9 cellular contexts compared by ENCODE assay signal in the genomic region with DNA sequence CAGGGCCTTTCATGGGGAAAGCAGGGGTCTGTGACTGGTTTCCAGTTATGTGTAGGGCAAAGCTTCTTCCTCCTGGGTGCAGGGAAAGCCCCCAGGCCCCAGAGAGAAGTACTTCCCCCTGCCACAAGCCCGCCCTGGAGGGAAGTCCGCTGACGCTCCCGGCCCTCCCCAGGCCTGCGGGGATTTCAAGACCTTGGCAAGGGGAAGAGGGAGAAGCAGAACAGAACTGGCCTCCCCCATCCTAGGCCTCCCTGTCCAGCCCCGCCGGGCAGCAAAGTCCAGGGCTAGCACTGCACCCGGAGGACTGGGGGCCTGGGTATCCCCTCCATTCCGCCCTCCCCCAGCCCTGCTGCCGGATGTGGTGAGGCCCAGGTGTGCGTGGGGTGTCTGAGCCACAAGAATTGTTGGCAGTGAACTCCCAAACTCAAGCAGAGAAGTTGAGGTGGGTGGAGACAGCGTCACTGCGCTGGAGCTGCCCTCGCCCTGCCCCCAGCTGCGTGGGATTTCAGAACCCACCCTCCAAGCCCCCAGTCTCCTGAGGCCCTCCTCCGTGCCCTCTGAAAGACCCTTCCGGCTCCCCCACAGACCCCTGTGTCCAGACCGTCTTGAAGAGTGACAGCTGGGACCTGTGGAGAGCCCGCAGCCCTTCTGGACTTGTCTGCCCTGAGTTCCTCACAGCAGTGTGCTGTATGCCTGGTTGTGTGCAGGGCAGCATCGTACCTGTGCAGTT. TPM values are rescaled to one million over a fixed set of nuclear protein-coding genes. Genes with fewer than 3 reads are reported as not detected.
DNase-seq lines count a peak whose midpoint lies in the region; ATAC-seq, FAIRE-seq and TF ChIP-seq lines count a peak whose summit lies in the region.
"Had no signal": no experiment of that assay in that cellular context is flagged by ENCODE, and none has a peak within 500 bp of the region (broad histone marks: within the 10 kb centered on the region; RNA-seq: fewer than 3 reads in every experiment).

No MANE protein-coding gene starts in this region.

- no peak overlapping the region for H3K27ac Mint-ChIP-seq in WTC11
- H3K27ac Mint-ChIP-seq in endothelial cell (ENCODE audit: unreplicated experiment): no peak overlapping the region

- H3K9me3 ChIP-seq in OCI-LY7 (ENCODE audit: low read length) (no peaks in the 10 kb centered on the region), kidney (ENCODE audit: control insufficient read depth in 1 of 2, low read length in 2 of 2) (no peaks in the 10 kb centered on the region)

- H3K9ac ChIP-seq in kidney (ENCODE audit: low read length in 2 of 2): peak overlapping the region in 1 of 2 donors; percentile 15

- H3K4me1 ChIP-seq in OCI-LY7 (ENCODE audit: insufficient read depth, low read length, poor library complexity, severe bottlenecking) (peaks cover 78% of the 10 kb centered on the region), kidney (ENCODE audit: control insufficient read depth in 1 of 2, insufficient read depth in 1 of 2, low read depth in 1 of 2, low read length in 2 of 2) (peaks cover 5 to 9% of the 10 kb centered on the region in 2 donors)

- no peak for DNase-seq in GM12864 (ENCODE audit: low read depth)
- DNase-seq in OCI-LY7 (ENCODE audit: low spot score): peak; percentile 92
- peak; percentile 83 for DNase-seq in activated T-helper 9 cell treated with anti-CD3 and anti-CD28 coated beads, Interleukin-2, amount 50 U/mL, for 16 hours (ENCODE audit: low read depth)
- peak; percentile 86 for DNase-seq in kidney
- peak; percentile 76 to 88 (median 83) for DNase-seq in stimulated activated CD4-positive, alpha-beta T cell treated with anti-CD3 and anti-CD28 coated beads, TNF-alpha, amount 100 ng/mL, for 48 hours (ENCODE audit: low read depth in 3 of 3)
- no peak for DNase-seq in WTC11 (ENCODE audit: low spot score)
- no peak for DNase-seq in endothelial cell (ENCODE audit: low spot score)

- FAIRE-seq in kidney (lab: Jason Lieb, UNC): no peak

- peak overlapping the region; percentile 97 for H3K27ac ChIP-seq in OCI-LY7 (ENCODE audit: low read depth, low read length, poor library complexity, severe bottlenecking)
- H3K27ac ChIP-seq in kidney (ENCODE audit: low read depth in 2 of 2, low read length in 2 of 2): peak overlapping the region; percentile 51 to 57

- peaks cover 27% of the 10 kb centered on the region for H3K4me1 Mint-ChIP-seq in WTC11
- H3K4me1 Mint-ChIP-seq in endothelial cell (ENCODE audit: unreplicated experiment): peaks cover 9% of the 10 kb centered on the region

- H3K27me3 Mint-ChIP-seq in WTC11 (ENCODE audit: low read depth) (peaks cover 35% of the 10 kb centered on the region), endothelial cell (ENCODE audit: unreplicated experiment) (peaks cover 18% of the 10 kb centered on the region)

- peaks cover 29% of the 10 kb centered on the region for H3K79me2 ChIP-seq in OCI-LY7 (ENCODE audit: insufficient read depth, low read depth, low read length)

- no peak overlapping the region for H2AFZ ChIP-seq in OCI-LY7 (ENCODE audit: low read length)

- H3K36me3 Mint-ChIP-seq in WTC11 (no peaks in the 10 kb centered on the region), endothelial cell (ENCODE audit: low read depth, unreplicated experiment) (no peaks in the 10 kb centered on the region)

- ATAC-seq in HG02571 (IDR thresholded peaks at IDR 0.05; ENCODE audit: unreplicated experiment): peak; percentile 32
- ATAC-seq in WTC11: no peak

- intact Hi-C loops in OCI-LY7 (cut with micrococcal nuclease; ENCODE audit: unreplicated experiment) (loop anchor here (1.0 kb wide), 1 partner anchor 17 kb away; no protein-coding TSS in a partner anchor), kidney (cut with DNase I) (no loop called here)

- H3K36me3 ChIP-seq in OCI-LY7 (ENCODE audit: insufficient read depth, low read length) (peaks cover 33% of the 10 kb centered on the region), kidney (ENCODE audit: control insufficient read depth in 1 of 2, insufficient read depth in 2 of 2, low read length in 2 of 2) (no peaks in the 10 kb centered on the region)

- CTCF ChIA-PET in OCI-LY7 (lab: Charles Lee; ENCODE audit: unreplicated experiment) (interaction anchor here (1.0 to 3.2 kb wide), 3 partner anchors 12 to 28 kb away, joined by 6 to 18 read pairs (median 9); no protein-coding TSS in a partner anchor), WTC11 (lab: Charles Lee) (interaction anchor here (1.3 to 4.9 kb wide), 6 partner anchors 8 to 124 kb away, joined by 3 to 33 read pairs (median 10); a partner anchor contains a TSS)

- POLR2A ChIA-PET in OCI-LY7 (lab: Charles Lee) (interaction anchor here (0.6 to 3.1 kb wide), 7 partner anchors 9 to 62 kb away, joined by 3 to 10 read pairs (median 6); no protein-coding TSS in a partner anchor), WTC11 (lab: Charles Lee) (no interaction called here)

- H3K4me3 Mint-ChIP-seq in WTC11: no peak overlapping the region; the same call in 1 of the 2 replicates
- H3K4me3 Mint-ChIP-seq in endothelial cell (ENCODE audit: unreplicated experiment): no peak overlapping the region

- TF ChIP-seq CTCF in GM12864 (IDR thresholded peaks at IDR 0.05; ENCODE audit: low read depth, low read length, missing control alignments) (no peak), OCI-LY7 (conservative IDR thresholded peaks at IDR 0.05; ENCODE audit: low read length) (no peak), kidney (IDR thresholded peaks at IDR 0.05; ENCODE audit: borderline replicate concordance, extremely low read depth, insufficient read depth) (no peak), WTC11 (IDR thresholded peaks at IDR 0.05) (no peak), endothelial cell (IDR thresholded peaks at IDR 0.05; ENCODE audit: unreplicated experiment) (no peak)

- H3K9me3 Mint-ChIP-seq in WTC11 (no peaks in the 10 kb centered on the region), endothelial cell (ENCODE audit: unreplicated experiment) (no peaks in the 10 kb centered on the region)

- no peaks in the 10 kb centered on the region for H4K20me1 ChIP-seq in OCI-LY7 (ENCODE audit: insufficient read depth, low read length)

- peak overlapping the region; percentile 68 for H3K4me3 ChIP-seq in GM12864 (ENCODE audit: low read depth, low read length)
- H3K4me3 ChIP-seq in OCI-LY7 (ENCODE audit: low read depth, low read length, poor library complexity, severe bottlenecking): peak overlapping the region; percentile 97
- no peak overlapping the region for H3K4me3 ChIP-seq in kidney (ENCODE audit: low read length in 2 of 2)

- peak overlapping the region; percentile 98 for H3K4me2 ChIP-seq in OCI-LY7 (ENCODE audit: low read length)

- no TSS peak for BruUV-seq in OCI-LY7 (replicated peaks; lab: Mats Ljungman, UMichigan)

- H3K9me2 ChIP-seq in OCI-LY7 (ENCODE audit: insufficient read depth, low read length): no peaks in the 10 kb centered on the region

TF ChIP-seq in WTC11, 78 proteins besides CTCF, POLR2A, EP300 and RAD21 (continues in another document):
- TF ChIP-seq FOXJ3 (CRISPR knock-in tag; IDR thresholded peaks at IDR 0.05; ENCODE audit: borderline replicate concordance): no peak
- TF ChIP-seq FOXK1 (CRISPR knock-in tag; IDR thresholded peaks at IDR 0.05): no peak
- TF ChIP-seq, protein P1, sequence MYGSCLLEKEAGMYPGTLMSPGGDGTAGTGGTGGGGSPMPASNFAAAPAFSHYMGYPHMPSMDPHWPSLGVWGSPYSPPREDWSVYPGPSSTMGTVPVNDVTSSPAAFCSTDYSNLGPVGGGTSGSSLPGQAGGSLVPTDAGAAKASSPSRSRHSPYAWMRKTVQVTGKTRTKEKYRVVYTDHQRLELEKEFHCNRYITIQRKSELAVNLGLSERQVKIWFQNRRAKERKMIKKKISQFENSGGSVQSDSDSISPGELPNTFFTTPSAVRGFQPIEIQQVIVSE (CRISPR knock-in tag; IDR thresholded peaks at IDR 0.05; ENCODE audit: borderline replicate concordance): no peak
- TF ChIP-seq, protein P2, sequence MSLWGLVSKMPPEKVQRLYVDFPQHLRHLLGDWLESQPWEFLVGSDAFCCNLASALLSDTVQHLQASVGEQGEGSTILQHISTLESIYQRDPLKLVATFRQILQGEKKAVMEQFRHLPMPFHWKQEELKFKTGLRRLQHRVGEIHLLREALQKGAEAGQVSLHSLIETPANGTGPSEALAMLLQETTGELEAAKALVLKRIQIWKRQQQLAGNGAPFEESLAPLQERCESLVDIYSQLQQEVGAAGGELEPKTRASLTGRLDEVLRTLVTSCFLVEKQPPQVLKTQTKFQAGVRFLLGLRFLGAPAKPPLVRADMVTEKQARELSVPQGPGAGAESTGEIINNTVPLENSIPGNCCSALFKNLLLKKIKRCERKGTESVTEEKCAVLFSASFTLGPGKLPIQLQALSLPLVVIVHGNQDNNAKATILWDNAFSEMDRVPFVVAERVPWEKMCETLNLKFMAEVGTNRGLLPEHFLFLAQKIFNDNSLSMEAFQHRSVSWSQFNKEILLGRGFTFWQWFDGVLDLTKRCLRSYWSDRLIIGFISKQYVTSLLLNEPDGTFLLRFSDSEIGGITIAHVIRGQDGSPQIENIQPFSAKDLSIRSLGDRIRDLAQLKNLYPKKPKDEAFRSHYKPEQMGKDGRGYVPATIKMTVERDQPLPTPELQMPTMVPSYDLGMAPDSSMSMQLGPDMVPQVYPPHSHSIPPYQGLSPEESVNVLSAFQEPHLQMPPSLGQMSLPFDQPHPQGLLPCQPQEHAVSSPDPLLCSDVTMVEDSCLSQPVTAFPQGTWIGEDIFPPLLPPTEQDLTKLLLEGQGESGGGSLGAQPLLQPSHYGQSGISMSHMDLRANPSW (CRISPR knock-in tag; conservative IDR thresholded peaks at IDR 0.05; ENCODE audit: low read depth): no peak
- TF ChIP-seq, protein P3, sequence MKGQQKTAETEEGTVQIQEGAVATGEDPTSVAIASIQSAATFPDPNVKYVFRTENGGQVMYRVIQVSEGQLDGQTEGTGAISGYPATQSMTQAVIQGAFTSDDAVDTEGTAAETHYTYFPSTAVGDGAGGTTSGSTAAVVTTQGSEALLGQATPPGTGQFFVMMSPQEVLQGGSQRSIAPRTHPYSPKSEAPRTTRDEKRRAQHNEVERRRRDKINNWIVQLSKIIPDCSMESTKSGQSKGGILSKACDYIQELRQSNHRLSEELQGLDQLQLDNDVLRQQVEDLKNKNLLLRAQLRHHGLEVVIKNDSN (CRISPR knock-in tag; IDR thresholded peaks at IDR 0.05): no peak
- no peak for TF ChIP-seq TP53 (CRISPR knock-in tag; IDR thresholded peaks at IDR 0.05)

RNA-seq across cellular contexts. Expression of a gene that starts 1.1 kb away (rescaled TPM):
- 94.7 and 110 TPM in 2 replicates for total RNA-seq in OCI-LY7 (2014; rRNA removed; shearing (Covaris generic))
- 31.2 and 37.3 TPM in 2 replicates for total RNA-seq in OCI-LY7 (2022)
- 11.8 TPM for total RNA-seq in kidney
- 5.6 TPM for polyA plus RNA-seq in kidney (ENCODE audit: insufficient read depth, low read depth, low replicate concordance)
- 4.7 to 6.8 TPM (median 5.8 TPM) in 3 replicates for total RNA-seq in WTC11 (2021)
- not detected for total RNA-seq in endothelial cell (ENCODE audit: unreplicated experiment)

RNA-seq across cellular contexts. Expression of a gene that starts 8.0 kb away (rescaled TPM):
- 0.46 TPM in 1 of 2 replicates, not detected in the other for total RNA-seq in OCI-LY7 (2014; rRNA removed; shearing (Covaris generic))
- total RNA-seq in OCI-LY7 (2022) (0.49 TPM in 1 of 2 replicates, not detected in the other), kidney (not detected), WTC11 (2021) (0.69 to 1.4 TPM (median 0.79 TPM) in 3 replicates), endothelial cell (ENCODE audit: unreplicated experiment) (not detected)
- polyA plus RNA-seq in kidney (ENCODE audit: insufficient read depth, low read depth, low replicate concordance): not detected
- total RNA-seq: kidney epithelial cell had no signal

RNA-seq across cellular contexts. Expression of a gene that starts 29.9 kb away (rescaled TPM):
- 0.06 TPM in 1 of 2 replicates, not detected in the other for total RNA-seq in OCI-LY7 (2014; rRNA removed; shearing (Covaris generic))
- total RNA-seq in OCI-LY7 (2022) (0.11 TPM in 1 of 2 replicates, not detected in the other), kidney (1.4 TPM), WTC11 (2021) (4.7 to 6.3 TPM (median 5.8 TPM) in 3 replicates), endothelial cell (ENCODE audit: unreplicated experiment) (0.46 TPM)
- 4.8 TPM for polyA plus RNA-seq in kidney (ENCODE audit: insufficient read depth, low read depth, low replicate concordance)

Comparison
In these comparisons a context has a peak if more than half of its experiments do, and no peak if none do; other contexts are left out.
1. DNase-seq: peak in OCI-LY7 (single experiment), activated T-helper 9 cell treated with anti-CD3 and anti-CD28 coated beads, Interleukin-2, amount 50 U/mL, for 16 hours (single experiment), kidney (single experiment) and stimulated activated CD4-positive, alpha-beta T cell treated with anti-CD3 and anti-CD28 coated beads, TNF-alpha, amount 100 ng/mL, for 48 hours (3 of 3); none in GM12864 (single experiment), WTC11 (single experiment) and endothelial cell (single experiment).
2. H3K4me3 ChIP-seq: peak in GM12864 (single experiment) and OCI-LY7 (single experiment); none in kidney (0 of 2).